16 cellular contexts compared by ENCODE assay signal in the genomic region with DNA sequence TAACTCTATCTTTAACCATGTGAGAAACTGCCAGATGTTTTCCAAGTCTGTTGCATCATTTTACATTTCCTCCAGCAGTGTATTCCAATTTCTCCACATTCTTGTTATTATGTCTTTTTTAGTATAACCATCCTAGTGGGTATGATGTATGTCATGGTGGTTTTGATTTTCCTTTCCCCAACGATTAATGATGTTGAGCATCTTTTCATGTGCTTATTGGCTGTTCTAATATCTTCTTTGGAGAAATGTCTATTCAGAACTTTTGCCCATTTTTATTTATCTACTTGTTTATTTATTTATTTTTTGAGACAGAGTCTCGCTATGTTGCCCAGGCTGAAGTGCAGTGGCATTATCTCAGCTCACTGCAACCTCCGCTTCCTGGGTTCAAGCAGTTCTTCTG.
"Had no signal": no experiment of that assay in that cellular context is flagged by ENCODE, and none has a peak within 500 bp of the region (broad histone marks: within the 10 kb centered on the region; RNA-seq: fewer than 3 reads in every experiment).

No MANE protein-coding gene starts in this region.

- FAIRE-seq: bronchial epithelial cell, endothelial cell of umbilical vein had no signal

- H3K9me3 ChIP-seq: left lung, mucosa of descending colon, upper lobe of right lung had no signal

- H3K27me3 ChIP-seq: foreskin keratinocyte, left lung, upper lobe of right lung had no signal

- H3K4me1 ChIP-seq: foreskin keratinocyte had no signal

- DNase-seq: activated CD4-positive, alpha-beta T cell treated with anti-CD3 and anti-CD28 coated beads for 1 hour; activated CD8-positive, alpha-beta memory T cell treated with anti-CD3 and anti-CD28 coated beads for 24 hours; activated effector memory CD4-positive, alpha-beta T cell treated with Interleukin-2 at 50 U/mL for 16 hours; activated naive CD8-positive, alpha-beta T cell treated with anti-CD3 and anti-CD28 coated beads for 36 hours; anterior cingulate cortex; foreskin keratinocyte; head of caudate nucleus; islet precursor cell; left lung; mucosa of descending colon; stimulated activated CD4-positive, alpha-beta T cell treated with anti-CD3 and anti-CD28 coated beads, Interleukin-12 subunit alpha, Interleukin-12 subunit beta, amount 100 ng/mL, for 4 hours; T1000; upper lobe of right lung had no signal

- H3K27ac Mint-ChIP-seq: stimulated activated naive CD8-positive, alpha-beta T cell treated with anti-CD3 and anti-CD28 coated beads, Interleukin-15, Interleukin-2, amounts not matched to agents 100 ng/mL and 50 ng/mL, for 24 hours had no signal

- ATAC-seq: foreskin keratinocyte, left lung, mucosa of descending colon, upper lobe of right lung had no signal

- H3K9me3 Mint-ChIP-seq: activated naive CD8-positive, alpha-beta T cell treated with anti-CD3 and anti-CD28 coated beads for 36 hours; stimulated activated naive CD8-positive, alpha-beta T cell treated with anti-CD3 and anti-CD28 coated beads, Interleukin-15, Interleukin-2, amounts not matched to agents 100 ng/mL and 50 ng/mL, for 24 hours had no signal

- H3K4me3 ChIP-seq: left lung, mucosa of descending colon, upper lobe of right lung had no signal

- H3K27ac ChIP-seq: foreskin keratinocyte, left lung, upper lobe of right lung had no signal
